In the genomic region with DNA sequence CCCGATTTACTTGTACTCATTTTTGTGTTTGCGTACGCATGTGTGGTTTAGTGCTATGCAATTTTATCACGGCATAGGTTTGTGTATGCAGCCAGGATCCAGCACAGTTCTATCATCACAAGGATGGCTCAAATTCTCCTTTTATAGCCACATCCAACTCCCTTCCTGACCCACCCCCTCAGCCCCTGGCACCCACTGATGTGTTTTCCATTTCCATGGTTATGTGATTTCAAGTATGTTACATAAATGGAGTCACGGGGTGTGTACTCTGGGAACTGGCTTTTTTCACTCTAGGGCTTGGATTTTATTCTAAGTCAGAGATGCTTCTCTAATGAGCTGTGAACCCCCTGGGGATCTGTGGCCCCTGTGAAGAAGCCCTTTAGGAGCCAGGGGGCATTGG, we compare ENCODE assay signal across 9 cellular contexts. TPM values are rescaled to one million over a fixed set of nuclear protein-coding genes. Genes with fewer than 3 reads are reported as not detected.
A peak's percentile ranks its signal among the peaks of the same experiment; 100 is the strongest.
DNase-seq lines count a peak whose midpoint lies in the region; ATAC-seq and TF ChIP-seq lines count a peak whose summit lies in the region.
"Had no signal": no experiment of that assay in that cellular context is flagged by ENCODE, and none has a peak within 500 bp of the region (broad histone marks: within the 10 kb centered on the region; RNA-seq: fewer than 3 reads in every experiment).

No MANE protein-coding gene starts in this region.

- peaks cover 33% of the 10 kb centered on the region for H3K36me3 Mint-ChIP-seq in activated naive CD4-positive, alpha-beta T cell treated with anti-CD3 and anti-CD28 coated beads, Interleukin-2, amount 50 U/mL, for 24 hours
- H3K36me3 Mint-ChIP-seq in nephron progenitor cell (ENCODE audit: low read depth), result peaks cover 21% of the 10 kb centered on the region

- no peak for ATAC-seq in HG02840 (IDR thresholded peaks at IDR 0.05; ENCODE audit: low FRiP score, unreplicated experiment)

- no peak overlapping the region for H3K4me3 Mint-ChIP-seq in activated naive CD4-positive, alpha-beta T cell treated with anti-CD3 and anti-CD28 coated beads, Interleukin-2, amount 50 U/mL, for 24 hours
- no peak overlapping the region for H3K4me3 Mint-ChIP-seq in nephron progenitor cell

- H3K27ac Mint-ChIP-seq in activated naive CD4-positive, alpha-beta T cell treated with anti-CD3 and anti-CD28 coated beads, Interleukin-2, amount 50 U/mL, for 24 hours, result peak overlapping the region; percentile 77
- H3K27ac Mint-ChIP-seq in nephron progenitor cell, result no peak overlapping the region

- H3K4me3 ChIP-seq in muscle layer of colon (ENCODE audit: low read depth in 1 of 2, low read length in 2 of 2), result no peak overlapping the region

- peaks cover 82% of the 10 kb centered on the region for H3K4me1 Mint-ChIP-seq in activated naive CD4-positive, alpha-beta T cell treated with anti-CD3 and anti-CD28 coated beads, Interleukin-2, amount 50 U/mL, for 24 hours
- peaks cover 20% of the 10 kb centered on the region for H3K4me1 Mint-ChIP-seq in nephron progenitor cell

- no peak for DNase-seq in activated naive CD4-positive, alpha-beta T cell treated with anti-CD3 and anti-CD28 coated beads, Interleukin-2, amount 50 U/mL, for 16 hours
- DNase-seq in dermis microvascular lymphatic vessel endothelial cell (ENCODE audit: low read depth in 2 of 2), result peak; percentile 58 to 73
- peak; percentile 82 for DNase-seq in ureter (ENCODE audit: low spot score)
- DNase-seq in nephron progenitor cell, result no peak
- DNase-seq in T-helper 1 cell, result no peak

- H3K9me3 Mint-ChIP-seq in activated naive CD4-positive, alpha-beta T cell treated with anti-CD3 and anti-CD28 coated beads, Interleukin-2, amount 50 U/mL, for 24 hours, result no peaks in the 10 kb centered on the region
- H3K9me3 Mint-ChIP-seq in nephron progenitor cell, result peaks cover 5% of the 10 kb centered on the region

- H3K9me3 ChIP-seq in muscle layer of colon (ENCODE audit: low read length), result no peaks in the 10 kb centered on the region

- H3K27me3 ChIP-seq in muscle layer of colon (ENCODE audit: control insufficient read depth in 1 of 2, insufficient read depth in 2 of 2, low read length in 2 of 2), result no peaks in the 10 kb centered on the region

- TF ChIP-seq CTCF in nephron progenitor cell (IDR thresholded peaks at IDR 0.05), result no peak

- H3K27ac ChIP-seq in muscle layer of colon (ENCODE audit: low read depth, low read length), result peak overlapping the region; percentile 92
- H3K27ac ChIP-seq: VCaP had no signal

- peaks cover 73% of the 10 kb centered on the region for H3K4me1 ChIP-seq in muscle layer of colon (ENCODE audit: insufficient read depth, low read length)

- H3K9ac ChIP-seq in muscle layer of colon (ENCODE audit: low read length), result peak overlapping the region; percentile 72

- peaks cover 14% of the 10 kb centered on the region for H3K36me3 ChIP-seq in muscle layer of colon (ENCODE audit: insufficient read depth, low read length)

- H3K27me3 Mint-ChIP-seq in activated naive CD4-positive, alpha-beta T cell treated with anti-CD3 and anti-CD28 coated beads, Interleukin-2, amount 50 U/mL, for 24 hours, result no peaks in the 10 kb centered on the region
- peaks cover 3% of the 10 kb centered on the region for H3K27me3 Mint-ChIP-seq in nephron progenitor cell (ENCODE audit: low read depth, poor library complexity)

RNA-seq across cellular contexts. Expression of gene IL4R, which starts 16.8 kb away (rescaled TPM):
- total RNA-seq in dermis microvascular lymphatic vessel endothelial cell (13.5 and 14.5 TPM in 2 replicates), ureter (135 TPM)

Comparison
In these comparisons a context has a peak if more than half of its experiments do, and no peak if none do; other contexts are left out.
1. DNase-seq: peak in dermis microvascular lymphatic vessel endothelial cell (2 of 2) and ureter (single experiment); none in activated naive CD4-positive, alpha-beta T cell treated with anti-CD3 and anti-CD28 coated beads, Interleukin-2, amount 50 U/mL, for 16 hours (single experiment), nephron progenitor cell (single experiment) and T-helper 1 cell (0 of 5).